In the genomic region with DNA sequence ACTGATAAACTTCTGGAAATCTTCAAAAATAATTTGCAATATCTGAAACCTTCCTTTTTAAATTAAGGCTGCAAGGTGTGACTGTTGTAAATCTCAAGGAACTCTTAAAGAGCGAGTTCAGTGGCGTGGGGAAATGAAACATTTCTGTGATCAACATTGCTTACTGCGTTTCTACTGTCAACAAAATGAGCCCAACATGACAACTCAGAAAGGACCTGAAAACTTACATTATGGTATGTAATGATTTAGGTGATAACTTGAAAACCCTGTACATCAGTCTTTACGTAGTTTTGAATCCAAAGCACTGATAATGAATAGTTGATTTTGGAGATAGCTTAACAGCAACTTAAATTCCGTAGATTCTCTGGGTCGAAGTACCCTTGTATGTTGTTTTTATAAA, we compare ENCODE assay signal across 26 cellular contexts.
"Had no signal": no experiment of that assay in that cellular context is flagged by ENCODE, and none has a peak within 500 bp of the region (broad histone marks: within the 10 kb centered on the region; RNA-seq: fewer than 3 reads in every experiment).

No MANE protein-coding gene starts in this region.

- H3K4me2 ChIP-seq: smooth muscle cell had no signal

- H3K9me3 ChIP-seq: left lung, lower lobe of right lung, pancreas, right atrium auricular region, right lobe of liver, tibial nerve, upper lobe of left lung had no signal

- H3K4me1 ChIP-seq: pancreas, right lobe of liver had no signal

- H3K9me3 Mint-ChIP-seq: naive thymus-derived CD8-positive, alpha-beta T cell; nephron; neural crest cell; stimulated activated memory B cell treated with anti-CD40 and anti-IgM and Interleukin-4, amounts not matched to agents 10 μg/mL and 1 μg/mL and 100 μg/mL, for 72 hours; stimulated activated naive CD8-positive, alpha-beta T cell treated with anti-CD3 and anti-CD28 coated beads, Interleukin-15, amount 100 ng/mL, for 72 hours had no signal

- H3K27ac ChIP-seq: left lung, lower lobe of right lung, pancreas, right atrium auricular region, right lobe of liver, tibial nerve, upper lobe of left lung had no signal

- DNase-seq: hippocampal formation; kidney glomerular epithelial cell; left colon; left lung; lower lobe of right lung; mammary epithelial cell; mesenchymal stem cell; naive thymus-derived CD8-positive, alpha-beta T cell; nucleus accumbens; pancreas; posterior cingulate gyrus; right lobe of liver; stimulated activated CD4-positive, alpha-beta T cell treated with anti-CD3 and anti-CD28 coated beads, Interleukin-1b, Interleukin-23, amount 100 ng/mL, for 48 hours; stimulated activated CD4-positive, alpha-beta T cell treated with anti-CD3 and anti-CD28 coated beads, Interleukin-2, amount 100 ng/mL, for 48 hours; stimulated activated CD4-positive, alpha-beta T cell treated with anti-CD3 and anti-CD28 coated beads, Interleukin-4, amount 100 ng/mL, for 4 hours; stimulated activated CD8-positive, alpha-beta memory T cell treated with anti-CD3 and anti-CD28 coated beads, Interleukin-4, amount 100 ng/mL, for 48 hours; stimulated activated naive CD4-positive, alpha-beta T cell treated with Interleukin-2 at 50 U/mL for 16 hours; stimulated activated naive CD8-positive, alpha-beta T cell treated with anti-CD3 and anti-CD28 coated beads, Interleukin-15, amount 100 ng/mL, for 72 hours; substantia nigra; upper lobe of left lung had no signal

- H3K4me3 Mint-ChIP-seq: naive thymus-derived CD8-positive, alpha-beta T cell; nephron; neural crest cell; stimulated activated memory B cell treated with anti-CD40 and anti-IgM and Interleukin-4, amounts not matched to agents 10 μg/mL and 1 μg/mL and 100 μg/mL, for 72 hours; stimulated activated naive CD8-positive, alpha-beta T cell treated with anti-CD3 and anti-CD28 coated beads, Interleukin-15, amount 100 ng/mL, for 72 hours had no signal

- H3K27me3 ChIP-seq: left lung, pancreas, right atrium auricular region, right lobe of liver, tibial nerve, upper lobe of left lung had no signal

- ATAC-seq: left colon; left lung; lower lobe of right lung; naive thymus-derived CD8-positive, alpha-beta T cell; pancreas; right lobe of liver; stimulated activated memory B cell treated with anti-CD40 and anti-IgM and Interleukin-4, amounts not matched to agents 10 μg/mL and 1 μg/mL and 100 μg/mL, for 72 hours; stimulated activated naive CD8-positive, alpha-beta T cell treated with anti-CD3 and anti-CD28 coated beads, Interleukin-15, amount 100 ng/mL, for 72 hours had no signal

- H3K27me3 Mint-ChIP-seq: naive thymus-derived CD8-positive, alpha-beta T cell; stimulated activated memory B cell treated with anti-CD40 and anti-IgM and Interleukin-4, amounts not matched to agents 10 μg/mL and 1 μg/mL and 100 μg/mL, for 72 hours; stimulated activated naive CD8-positive, alpha-beta T cell treated with anti-CD3 and anti-CD28 coated beads, Interleukin-15, amount 100 ng/mL, for 72 hours had no signal

- H3K4me3 ChIP-seq: left lung, lower lobe of right lung, pancreas, right atrium auricular region, right lobe of liver, smooth muscle cell, tibial nerve, upper lobe of left lung had no signal

- H3K27ac Mint-ChIP-seq: nephron; stimulated activated memory B cell treated with anti-CD40 and anti-IgM and Interleukin-4, amounts not matched to agents 10 μg/mL and 1 μg/mL and 100 μg/mL, for 72 hours; stimulated activated naive CD8-positive, alpha-beta T cell treated with anti-CD3 and anti-CD28 coated beads, Interleukin-15, amount 100 ng/mL, for 72 hours had no signal
